ENCODE assay signal across 10 cellular contexts in the genomic region with DNA sequence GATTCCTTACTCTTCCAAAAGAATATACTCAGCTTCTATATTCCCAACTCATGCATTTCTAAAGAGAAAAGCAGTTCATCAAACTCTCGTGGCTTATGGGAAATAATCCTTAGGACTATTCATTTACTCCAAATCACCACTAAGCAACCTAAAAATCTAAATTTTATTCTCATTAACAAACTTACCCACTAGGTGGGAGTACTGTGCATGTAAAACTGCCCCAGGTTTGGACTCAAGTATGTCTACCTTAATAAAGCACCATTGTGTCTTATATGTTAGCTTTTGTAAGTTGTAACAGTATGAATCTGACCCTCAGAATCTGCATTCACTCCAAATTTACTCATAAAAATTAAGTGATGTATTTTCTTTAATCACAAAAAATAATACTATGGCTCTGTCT. TPM values are rescaled to one million over a fixed set of nuclear protein-coding genes. Genes with fewer than 3 reads are reported as not detected.
A peak's percentile ranks its signal among the peaks of the same experiment; 100 is the strongest.
DNase-seq lines count a peak whose midpoint lies in the region; ATAC-seq and TF ChIP-seq lines count a peak whose summit lies in the region.
"Had no signal": no experiment of that assay in that cellular context is flagged by ENCODE, and none has a peak within 500 bp of the region (broad histone marks: within the 10 kb centered on the region; RNA-seq: fewer than 3 reads in every experiment).

No MANE protein-coding gene starts in this region.

- H3K27me3 ChIP-seq in DOHH2 (ENCODE audit: control insufficient read depth, low read length) (no peaks in the 10 kb centered on the region), SU-DHL-6 (ENCODE audit: low read length) (no peaks in the 10 kb centered on the region)

- H3K27me3 Mint-ChIP-seq in activated T-helper 17 cell treated with anti-CD3 and anti-CD28 coated beads, Interleukin-2, amount 50 U/mL, for 72 hours = no peaks in the 10 kb centered on the region

- H3K9ac ChIP-seq in SU-DHL-6 (ENCODE audit: low read length) = no peak overlapping the region

- no peak overlapping the region for H3K27ac ChIP-seq in DOHH2 (ENCODE audit: low read depth, low read length)
- no peak overlapping the region for H3K27ac ChIP-seq in SU-DHL-6 (ENCODE audit: low read depth, low read length)

- H3K9me2 ChIP-seq in DOHH2 (replicated peaks; ENCODE audit: control insufficient read depth, low read length) = no peaks in the 10 kb centered on the region
- no peaks in the 10 kb centered on the region for H3K9me2 ChIP-seq in SU-DHL-6 (replicated peaks; ENCODE audit: insufficient read depth, low read length)

- H3K27ac Mint-ChIP-seq in activated T-helper 17 cell treated with anti-CD3 and anti-CD28 coated beads, Interleukin-2, amount 50 U/mL, for 72 hours = no peak overlapping the region

- H4K20me1 ChIP-seq in DOHH2 (ENCODE audit: control insufficient read depth, insufficient read depth, low read depth, low read length) = no peaks in the 10 kb centered on the region
- H4K20me1 ChIP-seq in SU-DHL-6 (ENCODE audit: low read depth, low read length) = 0 out of 2 replicates have a peak, but pooled peaks cover under 1% of the 10 kb centered on the region

- ATAC-seq in HG02642 (IDR thresholded peaks at IDR 0.05; ENCODE audit: poor library complexity, unreplicated experiment) (peak; percentile 44), HG02623 (IDR thresholded peaks at IDR 0.05; ENCODE audit: unreplicated experiment) (no peak)
- no peak for ATAC-seq in activated T-helper 17 cell treated with anti-CD3 and anti-CD28 coated beads, Interleukin-2, amount 50 U/mL, for 72 hours (replicated peaks)

- H3K4me1 Mint-ChIP-seq in activated T-helper 17 cell treated with anti-CD3 and anti-CD28 coated beads, Interleukin-2, amount 50 U/mL, for 72 hours = no peaks in the 10 kb centered on the region

- H3K36me3 ChIP-seq in DOHH2 (ENCODE audit: control insufficient read depth, low read length) (peaks cover 93% of the 10 kb centered on the region), SU-DHL-6 (ENCODE audit: low read length) (peaks cover 38% of the 10 kb centered on the region; the same call in 1 of the 2 replicates)

- DNase-seq in kidney glomerular epithelial cell (lab: John Stamatoyannopoulos, UW) = peak; percentile 48
- DNase-seq in NCI-H2107 (lab: John Stamatoyannopoulos, UW) = no peak
- DNase-seq in Ammon's horn (ENCODE audit: low spot score) = no peak
- DNase-seq: H7, kidney had no signal

- no peak overlapping the region for H3K4me2 ChIP-seq in DOHH2 (ENCODE audit: low read length)
- H3K4me2 ChIP-seq in SU-DHL-6 (ENCODE audit: low read depth, low read length, poor library complexity, severe bottlenecking) = no peak overlapping the region

- TF ChIP-seq CTCF in DOHH2 (IDR thresholded peaks at IDR 0.05; ENCODE audit: low read depth, low read length, poor library complexity, severe bottlenecking) = peak; percentile 32
- peak; percentile 22 for TF ChIP-seq CTCF in SU-DHL-6 (IDR thresholded peaks at IDR 0.05; ENCODE audit: insufficient read depth, low read length, poor library complexity, severe bottlenecking)

- no peak overlapping the region for H2AFZ ChIP-seq in SU-DHL-6 (ENCODE audit: low read depth, low read length, severe bottlenecking)

- H3K4me3 Mint-ChIP-seq in activated T-helper 17 cell treated with anti-CD3 and anti-CD28 coated beads, Interleukin-2, amount 50 U/mL, for 72 hours = no peak overlapping the region

- H3F3A ChIP-seq in DOHH2 (ENCODE audit: control insufficient read depth, insufficient read depth) = no peaks in the 10 kb centered on the region
- 0 out of 2 replicates have a peak, but pooled peaks cover 2% of the 10 kb centered on the region for H3F3A ChIP-seq in SU-DHL-6 (ENCODE audit: insufficient read depth)

- H3K4me3 ChIP-seq in DOHH2 (ENCODE audit: low read length) (no peak overlapping the region), SU-DHL-6 (ENCODE audit: insufficient read depth, low read length, poor library complexity, severe bottlenecking) (no peak overlapping the region)

- H3K79me2 ChIP-seq in DOHH2 (ENCODE audit: control insufficient read depth, low read length) (no peaks in the 10 kb centered on the region), SU-DHL-6 (ENCODE audit: insufficient read depth, low read length) (peaks cover 9% of the 10 kb centered on the region)

- no peaks in the 10 kb centered on the region for H3K4me1 ChIP-seq in DOHH2 (ENCODE audit: control insufficient read depth, low read length)

- peaks cover 4% of the 10 kb centered on the region for H3K9me3 Mint-ChIP-seq in activated T-helper 17 cell treated with anti-CD3 and anti-CD28 coated beads, Interleukin-2, amount 50 U/mL, for 72 hours

- peaks cover 94% of the 10 kb centered on the region for H3K36me3 Mint-ChIP-seq in activated T-helper 17 cell treated with anti-CD3 and anti-CD28 coated beads, Interleukin-2, amount 50 U/mL, for 72 hours (ENCODE audit: low read depth)

- H3K9me3 ChIP-seq in DOHH2 (ENCODE audit: control insufficient read depth, insufficient read depth, low read length) = no peaks in the 10 kb centered on the region
- H3K9me3 ChIP-seq in SU-DHL-6 (ENCODE audit: insufficient read depth, low read length) = no peaks in the 10 kb centered on the region

RNA-seq across cellular contexts. Expression of gene RAD18, which starts 25.3 kb away (rescaled TPM):
- 10 to 100 TPM; 45.6 to 59.0 TPM for total RNA-seq in activated T-helper 17 cell treated with anti-CD3 and anti-CD28 coated beads, Interleukin-2, amount 50 U/mL, for 72 hours
